ENCODE assay signal across 20 cellular contexts in the genomic region with DNA sequence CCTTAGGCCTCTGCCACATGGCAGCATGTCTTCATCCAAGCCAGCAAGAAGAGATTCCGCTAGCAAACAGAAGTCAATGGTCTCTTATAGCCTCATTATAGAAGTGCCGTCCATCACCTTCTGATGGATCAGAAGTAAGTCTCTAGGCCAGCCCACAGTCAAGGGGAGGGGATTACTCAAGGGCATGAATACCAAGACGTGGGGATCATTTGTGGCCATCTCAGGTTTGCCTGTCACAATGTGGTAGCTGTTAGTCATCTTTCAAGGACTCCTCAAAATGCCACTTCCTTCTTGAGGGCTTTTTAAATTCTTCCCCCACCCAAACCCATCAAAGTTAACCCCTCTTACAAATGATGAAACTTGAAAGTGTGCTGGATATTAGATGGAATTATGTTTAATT. TPM values are rescaled to one million over a fixed set of nuclear protein-coding genes. Genes with fewer than 3 reads are reported as not detected.
DNase-seq lines count a peak whose midpoint lies in the region; ATAC-seq and TF ChIP-seq lines count a peak whose summit lies in the region.
"Had no signal": no experiment of that assay in that cellular context is flagged by ENCODE, and none has a peak within 500 bp of the region (broad histone marks: within the 10 kb centered on the region; RNA-seq: fewer than 3 reads in every experiment).

No MANE protein-coding gene starts in this region.

- H3K9me3 Mint-ChIP-seq in T-helper 2 cell treated with Interferon-gamma antibody and Interleukin-4, amounts not matched to agents 5 μg/mL and 100 μg/mL, for 36 hours, result no peaks in the 10 kb centered on the region
- H3K9me3 Mint-ChIP-seq in natural killer cell, result no peaks in the 10 kb centered on the region
- H3K9me3 Mint-ChIP-seq: CD8-positive, alpha-beta T cell had no signal

- no peaks in the 10 kb centered on the region for H3K36me3 Mint-ChIP-seq in T-helper 2 cell treated with Interferon-gamma antibody and Interleukin-4, amounts not matched to agents 5 μg/mL and 100 μg/mL, for 36 hours (ENCODE audit: low read depth)
- no peaks in the 10 kb centered on the region for H3K36me3 Mint-ChIP-seq in natural killer cell
- H3K36me3 Mint-ChIP-seq: CD8-positive, alpha-beta T cell had no signal

- peaks cover 10% of the 10 kb centered on the region for H3K27me3 Mint-ChIP-seq in T-helper 2 cell treated with Interferon-gamma antibody and Interleukin-4, amounts not matched to agents 5 μg/mL and 100 μg/mL, for 36 hours (ENCODE audit: low read depth)
- H3K27me3 Mint-ChIP-seq in natural killer cell (ENCODE audit: low read depth in 2 of 2), result peaks cover 0 to 7% of the 10 kb centered on the region in 2 donors

- no peak overlapping the region for H3K27ac Mint-ChIP-seq in T-helper 2 cell treated with Interferon-gamma antibody and Interleukin-4, amounts not matched to agents 5 μg/mL and 100 μg/mL, for 36 hours
- no peak overlapping the region for H3K27ac Mint-ChIP-seq in natural killer cell
- H3K27ac Mint-ChIP-seq: CD8-positive, alpha-beta T cell had no signal

- peaks cover 4% of the 10 kb centered on the region for H3K4me1 Mint-ChIP-seq in T-helper 2 cell treated with Interferon-gamma antibody and Interleukin-4, amounts not matched to agents 5 μg/mL and 100 μg/mL, for 36 hours (ENCODE audit: low read depth)
- H3K4me1 Mint-ChIP-seq in natural killer cell, result peaks cover 8 to 19% of the 10 kb centered on the region in 2 donors

- intact Hi-C loops in natural killer cell (cut with micrococcal nuclease), result loop anchor here (1.0 kb wide), 1 partner anchor 44 kb away; no protein-coding TSS in a partner anchor

- no peak for TF ChIP-seq CTCF in natural killer cell (IDR thresholded peaks at IDR 0.05)

- ATAC-seq in natural killer cell (peak in 2 of 3 donors; percentile 45 to 59), GM18502 (IDR thresholded peaks at IDR 0.05; ENCODE audit: poor library complexity, unreplicated experiment) (no peak), HG03045 (IDR thresholded peaks at IDR 0.05; ENCODE audit: unreplicated experiment) (no peak)
- ATAC-seq: CD8-positive, alpha-beta T cell; foreskin keratinocyte; HCT116; left colon; Panc1 had no signal

- no peak overlapping the region for H3K4me3 Mint-ChIP-seq in T-helper 2 cell treated with Interferon-gamma antibody and Interleukin-4, amounts not matched to agents 5 μg/mL and 100 μg/mL, for 36 hours
- H3K4me3 Mint-ChIP-seq in natural killer cell, result no peak overlapping the region
- H3K4me3 Mint-ChIP-seq: CD8-positive, alpha-beta T cell had no signal

- peak; percentile 46 for DNase-seq in activated CD4-positive, alpha-beta T cell treated with anti-CD3 and anti-CD28 coated beads for 48 hours
- DNase-seq in activated CD4-positive, alpha-beta T cell treated with anti-CD3 and anti-CD28 coated beads, Interleukin-2, amount 50 U/mL, for 4 hours, result no peak
- DNase-seq in HT1080 (ENCODE audit: low read depth) (peak; percentile 27), natural killer cell (no peak), NCI-H1436 treated with DMSO at 0.1 percent for 48 hours (lab: John Stamatoyannopoulos, UW) (no peak)
- peak; percentile 34 for DNase-seq in T-helper 2 cell treated with Interferon-gamma antibody and Interleukin-4, amounts not matched to agents 5 μg/mL and 100 μg/mL, for 36 hours (ENCODE audit: low spot score)
- DNase-seq: activated naive CD4-positive, alpha-beta T cell; brain microvascular endothelial cell; CD8-positive, alpha-beta T cell; DND-41; foreskin keratinocyte; left colon; NCI-H187; NCI-H510A; SK-N-SH; substantia nigra had no signal

RNA-seq across cellular contexts. Expression of a gene that starts 8.1 kb away (rescaled TPM):
- total RNA-seq in HT1080 (2014; rRNA removed; shearing (Covaris generic)), result 14.5 and 15.6 TPM in 2 replicates
- 11.9 and 12.3 TPM in 2 replicates for polyA plus RNA-seq in HT1080 (2015; cell fraction: cytosol; rRNA removed)
- 40.2 and 40.3 TPM in 2 replicates for polyA plus RNA-seq in HT1080 (2015; cell fraction: nucleus; rRNA removed)
- total RNA-seq in natural killer cell, result 1 to 10 TPM in 1 of 3 donors, under 1 TPM in 2; 0.20 to 1.1 (median 0.31) TPM
- total RNA-seq: CD8-positive, alpha-beta T cell had no signal

RNA-seq across cellular contexts. Expression of a gene that starts 21.3 kb away (rescaled TPM):
- 13.3 and 15.1 TPM in 2 replicates for total RNA-seq in HT1080 (2014; rRNA removed; shearing (Covaris generic))
- polyA plus RNA-seq in HT1080 (2015; cell fraction: cytosol; rRNA removed), result 12.1 and 12.3 TPM in 2 replicates
- 35.7 and 47.5 TPM in 2 replicates for polyA plus RNA-seq in HT1080 (2015; cell fraction: nucleus; rRNA removed)
- 10 to 100 TPM in 2 of 3 donors, 1 to 10 TPM in 1; 7.2 to 12.4 (median 12.2) TPM for total RNA-seq in natural killer cell

RNA-seq across cellular contexts. Expression of a gene that starts 55.0 kb away (rescaled TPM):
- 82.8 and 90.7 TPM in 2 replicates for total RNA-seq in HT1080 (2014; rRNA removed; shearing (Covaris generic))
- 48.9 and 52.6 TPM in 2 replicates for polyA plus RNA-seq in HT1080 (2015; cell fraction: cytosol; rRNA removed)
- 111 and 126 TPM in 2 replicates for polyA plus RNA-seq in HT1080 (2015; cell fraction: nucleus; rRNA removed)
- 100 to 1,000 TPM in 2 of 3 donors, 10 to 100 TPM in 1; 96.0 to 123 (median 104) TPM for total RNA-seq in natural killer cell

Comparison
In these comparisons a context has a peak if more than half of its experiments do, and no peak if none do; other contexts are left out.
1. DNase-seq: peak in activated CD4-positive, alpha-beta T cell treated with anti-CD3 and anti-CD28 coated beads for 48 hours (single experiment), HT1080 (single experiment) and T-helper 2 cell treated with Interferon-gamma antibody and Interleukin-4, amounts not matched to agents 5 μg/mL and 100 μg/mL, for 36 hours (single experiment); none in activated CD4-positive, alpha-beta T cell treated with anti-CD3 and anti-CD28 coated beads, Interleukin-2, amount 50 U/mL, for 4 hours (0 of 2), natural killer cell (single experiment) and NCI-H1436 treated with DMSO at 0.1 percent for 48 hours (single experiment).
2. ATAC-seq: peak in natural killer cell (2 of 3); none in GM18502 (single experiment) and HG03045 (single experiment).